In the genomic region with DNA sequence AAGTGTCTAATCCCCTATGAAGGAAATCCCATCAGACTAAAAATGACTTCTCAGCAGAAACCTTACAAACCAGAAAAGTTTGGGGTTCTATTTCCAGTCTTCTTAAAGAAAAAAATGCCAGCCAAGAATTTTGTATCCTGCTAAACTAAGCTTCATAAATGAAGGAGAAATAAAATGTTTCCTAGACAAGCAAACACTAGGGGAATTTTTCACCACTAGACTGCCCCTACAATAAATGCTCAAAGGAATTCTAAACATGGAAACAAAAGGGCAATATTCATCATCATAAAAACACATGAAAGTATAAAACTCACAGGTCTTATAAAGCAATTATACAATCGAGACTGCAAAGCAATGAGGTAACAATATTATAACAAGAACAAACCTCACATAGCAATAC, we compare ENCODE assay signal across 1 cellular context.
TF ChIP-seq lines count a peak whose summit lies in the region.

No MANE protein-coding gene starts in this region.

TF ChIP-seq in K562, 482 proteins besides CTCF, POLR2A, EP300 and RAD21 (continued from another document):
- TF ChIP-seq, protein P1, sequence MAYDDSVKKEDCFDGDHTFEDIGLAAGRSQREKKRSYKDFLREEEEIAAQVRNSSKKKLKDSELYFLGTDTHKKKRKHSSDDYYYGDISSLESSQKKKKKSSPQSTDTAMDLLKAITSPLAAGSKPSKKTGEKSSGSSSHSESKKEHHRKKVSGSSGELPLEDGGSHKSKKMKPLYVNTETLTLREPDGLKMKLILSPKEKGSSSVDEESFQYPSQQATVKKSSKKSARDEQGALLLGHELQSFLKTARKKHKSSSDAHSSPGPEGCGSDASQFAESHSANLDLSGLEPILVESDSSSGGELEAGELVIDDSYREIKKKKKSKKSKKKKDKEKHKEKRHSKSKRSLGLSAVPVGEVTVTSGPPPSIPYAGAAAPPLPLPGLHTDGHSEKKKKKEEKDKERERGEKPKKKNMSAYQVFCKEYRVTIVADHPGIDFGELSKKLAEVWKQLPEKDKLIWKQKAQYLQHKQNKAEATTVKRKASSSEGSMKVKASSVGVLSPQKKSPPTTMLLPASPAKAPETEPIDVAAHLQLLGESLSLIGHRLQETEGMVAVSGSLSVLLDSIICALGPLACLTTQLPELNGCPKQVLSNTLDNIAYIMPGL (CRISPR knock-in tag; IDR thresholded peaks at IDR 0.05): no peak
- TF ChIP-seq YY1 (IDR thresholded peaks at IDR 0.05; ENCODE audit: borderline replicate concordance in 1 of 3, control insufficient read depth in 1 of 3, extremely low read depth in 1 of 3, insufficient read depth in 3 of 3, insufficient read length in 1 of 3, insufficient replicate concordance in 2 of 3, low read depth in 1 of 3, low read length in 2 of 3) (no peak), BHLHE40 (IDR thresholded peaks at IDR 0.05; ENCODE audit: low read length) (no peak)
- TF ChIP-seq, protein P2, sequence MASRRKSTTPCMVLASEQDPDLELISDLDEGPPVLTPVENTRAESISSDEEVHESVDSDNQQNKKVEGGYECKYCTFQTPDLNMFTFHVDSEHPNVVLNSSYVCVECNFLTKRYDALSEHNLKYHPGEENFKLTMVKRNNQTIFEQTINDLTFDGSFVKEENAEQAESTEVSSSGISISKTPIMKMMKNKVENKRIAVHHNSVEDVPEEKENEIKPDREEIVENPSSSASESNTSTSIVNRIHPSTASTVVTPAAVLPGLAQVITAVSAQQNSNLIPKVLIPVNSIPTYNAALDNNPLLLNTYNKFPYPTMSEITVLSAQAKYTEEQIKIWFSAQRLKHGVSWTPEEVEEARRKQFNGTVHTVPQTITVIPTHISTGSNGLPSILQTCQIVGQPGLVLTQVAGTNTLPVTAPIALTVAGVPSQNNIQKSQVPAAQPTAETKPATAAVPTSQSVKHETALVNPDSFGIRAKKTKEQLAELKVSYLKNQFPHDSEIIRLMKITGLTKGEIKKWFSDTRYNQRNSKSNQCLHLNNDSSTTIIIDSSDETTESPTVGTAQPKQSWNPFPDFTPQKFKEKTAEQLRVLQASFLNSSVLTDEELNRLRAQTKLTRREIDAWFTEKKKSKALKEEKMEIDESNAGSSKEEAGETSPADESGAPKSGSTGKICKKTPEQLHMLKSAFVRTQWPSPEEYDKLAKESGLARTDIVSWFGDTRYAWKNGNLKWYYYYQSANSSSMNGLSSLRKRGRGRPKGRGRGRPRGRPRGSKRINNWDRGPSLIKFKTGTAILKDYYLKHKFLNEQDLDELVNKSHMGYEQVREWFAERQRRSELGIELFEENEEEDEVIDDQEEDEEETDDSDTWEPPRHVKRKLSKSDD (conservative IDR thresholded peaks at IDR 0.05; ENCODE audit: low read length): no peak
TF ChIP-seq in K562: peak in this region for 1.
